Comparison of ENCODE assay signal across 8 cellular contexts in genomic region chr1:207815913-207816312, GRCh38.
A peak's percentile ranks its signal among the peaks of the same experiment; 100 is the strongest.
DNase-seq lines count a peak whose midpoint lies in the region; ATAC-seq, FAIRE-seq and TF ChIP-seq lines count a peak whose summit lies in the region.

No MANE protein-coding gene starts in this region.

- peak overlapping the region in 4 of 11 experiments; percentile 7 to 70 (median 60); a peak in 6 of 22 replicates for H3K27ac ChIP-seq in BLaER1 treated with 17β-estradiol and CSF1 and Interleukin-3, amounts not matched to agents 10 nM and 100 nM
- H3K27ac ChIP-seq in astrocyte (ENCODE audit: low read depth, low read length) = no peak overlapping the region
- H3K27ac ChIP-seq in prostate gland = peak overlapping the region; percentile 7 to 23

- peaks cover 44% of the 10 kb centered on the region for H3K4me1 Mint-ChIP-seq in astrocyte (ENCODE audit: low read depth, unreplicated experiment)

- TF ChIP-seq CTCF in astrocyte (IDR thresholded peaks at IDR 0.05; ENCODE audit: insufficient read depth, low read depth, low read length) = no peak
- no peak for TF ChIP-seq CTCF in prostate gland (IDR thresholded peaks at IDR 0.05)

- peaks cover 0 to 62% (median 30%) of the 10 kb centered on the region in 11 experiments; a peak in 13 of 22 replicates for H3K36me3 ChIP-seq in BLaER1 treated with 17β-estradiol and CSF1 and Interleukin-3, amounts not matched to agents 10 nM and 100 nM
- no peaks in the 10 kb centered on the region for H3K36me3 ChIP-seq in astrocyte (ENCODE audit: insufficient read depth, low read length)
- peaks cover 3 to 42% of the 10 kb centered on the region in 2 donors for H3K36me3 ChIP-seq in prostate gland

- H3K9ac ChIP-seq in BLaER1 treated with 17β-estradiol and CSF1 and Interleukin-3, amounts not matched to agents 10 nM and 100 nM = peak overlapping the region in 1 of 11 experiments; percentile 42; a peak in 1 of 22 replicates
- no peak overlapping the region for H3K9ac ChIP-seq in astrocyte (ENCODE audit: low read length)

- H3K4me3 ChIP-seq in BLaER1 treated with 17β-estradiol and CSF1 and Interleukin-3, amounts not matched to agents 10 nM and 100 nM = no peak overlapping the region
- H3K4me3 ChIP-seq in astrocyte (ENCODE audit: insufficient read depth, low read depth, low read length) (no peak overlapping the region), prostate gland (no peak overlapping the region)

- peaks cover 2% of the 10 kb centered on the region for H3K27me3 Mint-ChIP-seq in astrocyte (ENCODE audit: low read depth, unreplicated experiment)

- 83% methylated on average over 2 of the region's 2 CpGs for WGBS in prostate gland

- peaks cover 2% of the 10 kb centered on the region for H3K9me3 Mint-ChIP-seq in astrocyte (ENCODE audit: unreplicated experiment)

- peaks cover 12% of the 10 kb centered on the region for H3K36me3 Mint-ChIP-seq in astrocyte (ENCODE audit: low read depth, unreplicated experiment)

- intact Hi-C loops in prostate gland (cut with DNase I) = loop anchor here (10.0 kb wide), 1 partner anchor 49 kb away; no protein-coding TSS in a partner anchor

- H3K4me2 ChIP-seq in BLaER1 treated with 17β-estradiol and CSF1 and Interleukin-3, amounts not matched to agents 10 nM and 100 nM = peak overlapping the region in 7 of 11 experiments; percentile 33 to 90 (median 69); a peak in 15 of 22 replicates
- peak overlapping the region; percentile 13 for H3K4me2 ChIP-seq in astrocyte (ENCODE audit: low read length)

- peaks cover 10 to 89% (median 36%) of the 10 kb centered on the region in 10 experiments for H3K4me1 ChIP-seq in BLaER1 treated with 17β-estradiol and CSF1 and Interleukin-3, amounts not matched to agents 10 nM and 100 nM
- H3K4me1 ChIP-seq in astrocyte (ENCODE audit: insufficient read depth, low read length) = peaks cover 5% of the 10 kb centered on the region
- H3K4me1 ChIP-seq in prostate gland (replicated peaks) = peaks cover 41% of the 10 kb centered on the region

- no peak for FAIRE-seq in astrocyte (lab: Jason Lieb, UNC)

- H4K20me1 ChIP-seq in BLaER1 treated with 17β-estradiol and CSF1 and Interleukin-3, amounts not matched to agents 10 nM and 100 nM = peaks cover 0 to 51% (median 0%) of the 10 kb centered on the region in 11 experiments; a peak in 4 of 22 replicates
- no peaks in the 10 kb centered on the region for H4K20me1 ChIP-seq in astrocyte (ENCODE audit: insufficient read depth, low read length)

- no peaks in the 10 kb centered on the region for H3K79me2 ChIP-seq in astrocyte (ENCODE audit: insufficient read depth, low read length)

- H2AFZ ChIP-seq in astrocyte (ENCODE audit: low read depth, low read length) = no peak overlapping the region

- ATAC-seq in GM21619 (IDR thresholded peaks at IDR 0.05; ENCODE audit: unreplicated experiment) = no peak
- ATAC-seq in GM21723 (IDR thresholded peaks at IDR 0.05; ENCODE audit: unreplicated experiment) = no peak

- H3K27ac Mint-ChIP-seq in astrocyte (ENCODE audit: unreplicated experiment) = peak overlapping the region; percentile 50

- no peaks in the 10 kb centered on the region for H3K27me3 ChIP-seq in BLaER1 treated with 17β-estradiol and CSF1 and Interleukin-3, amounts not matched to agents 10 nM and 100 nM
- H3K27me3 ChIP-seq in astrocyte (ENCODE audit: insufficient read depth, low read length) (no peaks in the 10 kb centered on the region), prostate gland (replicated peaks; ENCODE audit: insufficient read depth) (no peaks in the 10 kb centered on the region)

- H3K9me3 ChIP-seq in BLaER1 treated with 17β-estradiol and CSF1 and Interleukin-3, amounts not matched to agents 10 nM and 100 nM (replicated peaks in 1 of 11) = no peaks in the 10 kb centered on the region
- H3K9me3 ChIP-seq in astrocyte (ENCODE audit: insufficient read depth, low read depth, low read length) = no peaks in the 10 kb centered on the region
- no peaks in the 10 kb centered on the region for H3K9me3 ChIP-seq in prostate gland

- no peak for TF ChIP-seq POLR2A in prostate gland (IDR thresholded peaks at IDR 0.05)

- DNase-seq in M059J (ENCODE audit: low read depth) (peak; percentile 89), astrocyte (ENCODE audit: low read depth) (peak; percentile 33), prostate gland (ENCODE audit: low spot score) (no peak), NCI-H1105 treated with DMSO at 0.1 percent for 48 hours (lab: John Stamatoyannopoulos, UW) (no peak), SHP77 (lab: John Stamatoyannopoulos, UW) (no peak)

- peak overlapping the region; percentile 42 for H3K4me3 Mint-ChIP-seq in astrocyte (ENCODE audit: unreplicated experiment)

Comparison
In these comparisons a context has a peak if more than half of its experiments do, and no peak if none do; other contexts are left out.
1. DNase-seq: peak in M059J (single experiment) and astrocyte (single experiment); none in prostate gland (single experiment), NCI-H1105 treated with DMSO at 0.1 percent for 48 hours (single experiment) and SHP77 (0 of 2).